7 cellular contexts compared by ENCODE assay signal in the genomic region with DNA sequence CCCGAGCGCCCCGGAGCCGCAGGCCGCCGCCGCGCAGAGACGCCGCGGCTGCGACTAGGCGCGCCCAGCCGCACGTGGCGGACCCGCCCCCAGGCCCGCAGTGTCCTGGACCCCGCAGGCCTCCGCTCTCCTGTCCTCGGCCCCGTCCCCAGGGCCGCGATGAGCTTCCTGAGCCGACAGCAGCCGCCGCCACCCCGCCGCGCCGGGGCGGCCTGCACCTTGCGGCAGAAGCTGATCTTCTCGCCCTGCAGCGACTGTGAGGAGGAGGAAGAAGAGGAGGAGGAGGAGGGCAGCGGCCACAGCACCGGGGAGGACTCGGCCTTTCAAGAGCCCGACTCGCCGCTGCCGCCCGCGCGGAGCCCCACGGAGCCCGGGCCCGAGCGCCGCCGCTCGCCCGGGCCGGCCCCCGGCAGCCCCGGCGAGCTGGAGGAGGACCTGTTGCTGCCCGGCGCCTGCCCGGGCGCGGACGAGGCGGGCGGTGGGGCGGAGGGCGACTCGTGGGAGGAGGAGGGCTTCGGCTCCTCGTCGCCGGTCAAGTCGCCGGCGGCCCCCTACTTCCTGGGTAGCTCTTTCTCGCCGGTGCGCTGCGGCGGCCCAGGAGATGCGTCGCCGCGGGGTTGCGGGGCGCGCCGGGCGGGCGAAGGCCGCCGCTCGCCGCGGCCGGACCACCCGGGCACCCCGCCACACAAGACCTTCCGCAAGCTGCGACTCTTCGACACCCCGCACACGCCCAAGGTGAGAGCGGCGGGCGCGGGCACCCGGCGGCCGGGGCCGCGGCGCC. TPM values are rescaled to one million over a fixed set of nuclear protein-coding genes. Genes with fewer than 3 reads are reported as not detected.
DNase-seq lines count a peak whose midpoint lies in the region; FAIRE-seq and TF ChIP-seq lines count a peak whose summit lies in the region.

No MANE protein-coding gene starts in this region.

- H3K9me3 ChIP-seq in astrocyte (ENCODE audit: insufficient read depth, low read depth, low read length) (no peaks in the 10 kb centered on the region), testis (no peaks in the 10 kb centered on the region)

- H3K9me3 Mint-ChIP-seq in astrocyte (ENCODE audit: unreplicated experiment): no peaks in the 10 kb centered on the region

- intact Hi-C loops in testis (cut with DNase I; ENCODE audit: low total_unique reads): no loop called here

- H3K9ac ChIP-seq in astrocyte (ENCODE audit: low read length): peak overlapping the region; percentile 100

- TF ChIP-seq EP300 in Ishikawa (IDR thresholded peaks at IDR 0.05; ENCODE audit: borderline replicate concordance): no peak

- WGBS in testis, 2 donors: 0% methylated on average over 32 of the region's 114 CpGs; no CpG with 5 or more reads in 1 of the 2 donors

- H3K27ac ChIP-seq in astrocyte (ENCODE audit: low read depth, low read length): peak overlapping the region; percentile 97
- H3K27ac ChIP-seq in testis: peak overlapping the region; percentile 73 to 88

- no peaks in the 10 kb centered on the region for H3K36me3 ChIP-seq in GM06990 (ENCODE audit: control insufficient read depth, insufficient read depth, low read length)
- peaks cover 24% of the 10 kb centered on the region for H3K36me3 ChIP-seq in astrocyte (ENCODE audit: insufficient read depth, low read length)
- no peaks in the 10 kb centered on the region for H3K36me3 ChIP-seq in testis (ENCODE audit: low read depth, missing control alignments)

- TF ChIP-seq POLR2A in testis (IDR thresholded peaks at IDR 0.05): no peak

- peaks cover 58% of the 10 kb centered on the region for H3K79me2 ChIP-seq in astrocyte (ENCODE audit: insufficient read depth, low read length)

- H4K20me1 ChIP-seq in astrocyte (ENCODE audit: insufficient read depth, low read length): peaks cover 6% of the 10 kb centered on the region

- TF ChIP-seq RAD21 in Ishikawa (IDR thresholded peaks at IDR 0.05; ENCODE audit: low read depth): no peak

- H3K4me1 Mint-ChIP-seq in astrocyte (ENCODE audit: low read depth, unreplicated experiment): peaks cover 16% of the 10 kb centered on the region

- peak overlapping the region; percentile 85 for H3K4me3 Mint-ChIP-seq in astrocyte (ENCODE audit: unreplicated experiment)

- no peak overlapping the region for H2AFZ ChIP-seq in astrocyte (ENCODE audit: low read depth, low read length)

- peaks cover 6% of the 10 kb centered on the region for H3K36me3 Mint-ChIP-seq in astrocyte (ENCODE audit: low read depth, unreplicated experiment)

- peak overlapping the region; percentile 87 for H3K4me3 ChIP-seq in GM06990 (replicated peaks; ENCODE audit: low read depth, low read length)
- H3K4me3 ChIP-seq in astrocyte (ENCODE audit: insufficient read depth, low read depth, low read length): peak overlapping the region; percentile 89
- H3K4me3 ChIP-seq in testis: peak overlapping the region; percentile 74 to 77

- FAIRE-seq in astrocyte (lab: Jason Lieb, UNC): no peak

- peak overlapping the region; percentile 95 for H3K4me2 ChIP-seq in astrocyte (ENCODE audit: low read length)

- H3K27me3 ChIP-seq in GM06990 (replicated peaks; ENCODE audit: control insufficient read depth, insufficient read depth, low read length) (no peaks in the 10 kb centered on the region), astrocyte (ENCODE audit: insufficient read depth, low read length) (no peaks in the 10 kb centered on the region), testis (no peaks in the 10 kb centered on the region)

- peak overlapping the region; percentile 69 for H3K27ac Mint-ChIP-seq in astrocyte (ENCODE audit: unreplicated experiment)

- H3K4me1 ChIP-seq in astrocyte (ENCODE audit: insufficient read depth, low read length): peaks cover 28% of the 10 kb centered on the region
- H3K4me1 ChIP-seq in testis: peaks cover 6% of the 10 kb centered on the region

- DNase-seq in GM06990 (ENCODE audit: extremely low read depth, insufficient read length) (no peak), GM20000 (ENCODE audit: low spot score) (peak; percentile 61), astrocyte (ENCODE audit: low read depth) (no peak), left kidney (ENCODE audit: low read depth, low spot score) (peak; percentile 56), testis (peak; percentile 22), AG08395 (ENCODE audit: low spot score) (no peak)

- no peaks in the 10 kb centered on the region for H3K27me3 Mint-ChIP-seq in astrocyte (ENCODE audit: low read depth, unreplicated experiment)

- TF ChIP-seq CTCF in GM06990 (IDR thresholded peaks at IDR 0.05; ENCODE audit: insufficient read depth, low read length, poor library complexity, severe bottlenecking) (no peak), GM20000 (IDR thresholded peaks at IDR 0.05; ENCODE audit: extremely low read depth, missing control alignments) (no peak), astrocyte (IDR thresholded peaks at IDR 0.05; ENCODE audit: insufficient read depth, low read depth, low read length) (no peak), testis (IDR thresholded peaks at IDR 0.05) (no peak)

TF ChIP-seq in Ishikawa, 13 proteins besides CTCF, POLR2A, EP300 and RAD21:
- TF ChIP-seq, protein P1, sequence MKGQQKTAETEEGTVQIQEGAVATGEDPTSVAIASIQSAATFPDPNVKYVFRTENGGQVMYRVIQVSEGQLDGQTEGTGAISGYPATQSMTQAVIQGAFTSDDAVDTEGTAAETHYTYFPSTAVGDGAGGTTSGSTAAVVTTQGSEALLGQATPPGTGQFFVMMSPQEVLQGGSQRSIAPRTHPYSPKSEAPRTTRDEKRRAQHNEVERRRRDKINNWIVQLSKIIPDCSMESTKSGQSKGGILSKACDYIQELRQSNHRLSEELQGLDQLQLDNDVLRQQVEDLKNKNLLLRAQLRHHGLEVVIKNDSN (IDR thresholded peaks at IDR 0.05): no peak
- TF ChIP-seq CEBPB (IDR thresholded peaks at IDR 0.05) (no peak), TEAD4 (IDR thresholded peaks at IDR 0.05) (no peak), ZBTB7A (IDR thresholded peaks at IDR 0.05; ENCODE audit: low read depth) (no peak), FOXM1 (IDR thresholded peaks at IDR 0.05; ENCODE audit: borderline replicate concordance, low read depth) (no peak), YY1 (IDR thresholded peaks at IDR 0.05; ENCODE audit: low read depth) (no peak), EGR1 (IDR thresholded peaks at IDR 0.05) (no peak), CREB1 (IDR thresholded peaks at IDR 0.05; ENCODE audit: low read depth) (no peak), TAF1 (IDR thresholded peaks at IDR 0.05; ENCODE audit: low read depth) (0 out of 2 replicates have a peak, but pooled peaks have one; percentile 12), TCF12 (IDR thresholded peaks at IDR 0.05; ENCODE audit: low read depth) (0 out of 2 replicates have a peak, but pooled peaks have one; percentile 6), NFIC (IDR thresholded peaks at IDR 0.05) (no peak)
- TF ChIP-seq, protein P2, sequence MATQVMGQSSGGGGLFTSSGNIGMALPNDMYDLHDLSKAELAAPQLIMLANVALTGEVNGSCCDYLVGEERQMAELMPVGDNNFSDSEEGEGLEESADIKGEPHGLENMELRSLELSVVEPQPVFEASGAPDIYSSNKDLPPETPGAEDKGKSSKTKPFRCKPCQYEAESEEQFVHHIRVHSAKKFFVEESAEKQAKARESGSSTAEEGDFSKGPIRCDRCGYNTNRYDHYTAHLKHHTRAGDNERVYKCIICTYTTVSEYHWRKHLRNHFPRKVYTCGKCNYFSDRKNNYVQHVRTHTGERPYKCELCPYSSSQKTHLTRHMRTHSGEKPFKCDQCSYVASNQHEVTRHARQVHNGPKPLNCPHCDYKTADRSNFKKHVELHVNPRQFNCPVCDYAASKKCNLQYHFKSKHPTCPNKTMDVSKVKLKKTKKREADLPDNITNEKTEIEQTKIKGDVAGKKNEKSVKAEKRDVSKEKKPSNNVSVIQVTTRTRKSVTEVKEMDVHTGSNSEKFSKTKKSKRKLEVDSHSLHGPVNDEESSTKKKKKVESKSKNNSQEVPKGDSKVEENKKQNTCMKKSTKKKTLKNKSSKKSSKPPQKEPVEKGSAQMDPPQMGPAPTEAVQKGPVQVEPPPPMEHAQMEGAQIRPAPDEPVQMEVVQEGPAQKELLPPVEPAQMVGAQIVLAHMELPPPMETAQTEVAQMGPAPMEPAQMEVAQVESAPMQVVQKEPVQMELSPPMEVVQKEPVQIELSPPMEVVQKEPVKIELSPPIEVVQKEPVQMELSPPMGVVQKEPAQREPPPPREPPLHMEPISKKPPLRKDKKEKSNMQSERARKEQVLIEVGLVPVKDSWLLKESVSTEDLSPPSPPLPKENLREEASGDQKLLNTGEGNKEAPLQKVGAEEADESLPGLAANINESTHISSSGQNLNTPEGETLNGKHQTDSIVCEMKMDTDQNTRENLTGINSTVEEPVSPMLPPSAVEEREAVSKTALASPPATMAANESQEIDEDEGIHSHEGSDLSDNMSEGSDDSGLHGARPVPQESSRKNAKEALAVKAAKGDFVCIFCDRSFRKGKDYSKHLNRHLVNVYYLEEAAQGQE (IDR thresholded peaks at IDR 0.05; ENCODE audit: low read depth): no peak
- TF ChIP-seq, protein P3, sequence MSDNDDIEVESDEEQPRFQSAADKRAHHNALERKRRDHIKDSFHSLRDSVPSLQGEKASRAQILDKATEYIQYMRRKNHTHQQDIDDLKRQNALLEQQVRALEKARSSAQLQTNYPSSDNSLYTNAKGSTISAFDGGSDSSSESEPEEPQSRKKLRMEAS (IDR thresholded peaks at IDR 0.05): peak; percentile 24

RNA-seq across cellular contexts. Expression of a gene that starts 0.5 kb away (rescaled TPM):
- 29.3 and 50.7 TPM in 2 replicates for total RNA-seq in astrocyte
- total RNA-seq in testis: 10 to 100 TPM; 34.3 to 59.8 TPM
- 100 TPM for polyA plus RNA-seq in testis (ENCODE audit: insufficient read depth, low read depth, low replicate concordance)

Comparison
In these comparisons a context has a peak if more than half of its experiments do, and no peak if none do; other contexts are left out.
1. DNase-seq: peak in GM20000 (single experiment), left kidney (single experiment) and testis (single experiment); none in GM06990 (single experiment), astrocyte (single experiment) and AG08395 (single experiment).
2. Peak in every context shown above with its lines, with median percentiles within 50 percentile points of each other: H3K4me3 ChIP-seq.